9 cellular contexts compared by ENCODE assay signal in genomic region chr11:95512682-95513081, GRCh38.
A peak's percentile ranks its signal among the peaks of the same experiment; 100 is the strongest.
DNase-seq lines count a peak whose midpoint lies in the region; ATAC-seq and TF ChIP-seq lines count a peak whose summit lies in the region.
"Had no signal": no experiment of that assay in that cellular context is flagged by ENCODE, and none has a peak within 500 bp of the region (broad histone marks: within the 10 kb centered on the region; RNA-seq: fewer than 3 reads in every experiment).

No MANE protein-coding gene starts in this region.

- no peak overlapping the region for H3K4me3 Mint-ChIP-seq in T-helper 17 cell

- H3K4me2 ChIP-seq in PC-3 (ENCODE audit: low read length) (no peak overlapping the region), osteoblast (ENCODE audit: insufficient read depth, low read length) (peak overlapping the region; percentile 53)

- H3K27me3 ChIP-seq in PC-3 (ENCODE audit: low read length), result peaks cover 34% of the 10 kb centered on the region; the same call in 1 of the 2 replicates
- no peaks in the 10 kb centered on the region for H3K27me3 ChIP-seq in osteoblast (ENCODE audit: insufficient read depth, low read length)

- H3K27ac ChIP-seq in PC-3 (ENCODE audit: low read length), result no peak overlapping the region
- H3K27ac ChIP-seq in osteoblast (ENCODE audit: low read depth, low read length), result peak overlapping the region; percentile 81

- H3K9me3 ChIP-seq in PC-3 (ENCODE audit: low read length) (no peaks in the 10 kb centered on the region), osteoblast (ENCODE audit: low read depth, low read length) (no peaks in the 10 kb centered on the region), T-helper 17 cell (ENCODE audit: control insufficient read depth, low read length, poor library complexity, severe bottlenecking) (no peaks in the 10 kb centered on the region)

- H3K36me3 ChIP-seq in PC-3 (ENCODE audit: low read depth, low read length) (no peaks in the 10 kb centered on the region), osteoblast (ENCODE audit: insufficient read depth, low read length) (no peaks in the 10 kb centered on the region)

- no peaks in the 10 kb centered on the region for H3K79me2 ChIP-seq in PC-3 (ENCODE audit: low read length)
- H3K79me2 ChIP-seq in osteoblast (ENCODE audit: insufficient read depth, low read length), result no peaks in the 10 kb centered on the region

- H3K4me3 ChIP-seq in AG09309 (ENCODE audit: control insufficient read depth, low read depth, low read length) (no peak overlapping the region), PC-3 (ENCODE audit: low read length) (no peak overlapping the region), fibroblast of pulmonary artery (replicated peaks; ENCODE audit: low read depth, low read length) (no peak overlapping the region), osteoblast (ENCODE audit: insufficient read depth, low read length) (no peak overlapping the region)

- no peak overlapping the region for H3K27ac Mint-ChIP-seq in T-helper 17 cell
- H3K27ac Mint-ChIP-seq: activated T-helper 2 cell treated with anti-CD3 and anti-CD28 coated beads, Interferon-gamma antibody, Interleukin-2, Interleukin-4, amounts not matched to agents 10 μg/mL and 5 μg/mL and 100 μg/mL, durations not matched to agents 14 hours and 24 hours and 36 hours had no signal

- H2AFZ ChIP-seq in PC-3 (ENCODE audit: low read length) (no peak overlapping the region), osteoblast (ENCODE audit: low read length) (no peak overlapping the region)

- H3K27me3 Mint-ChIP-seq in T-helper 17 cell, result peaks cover 19% of the 10 kb centered on the region

- H3K4me1 ChIP-seq in PC-3 (ENCODE audit: insufficient read depth, low read length), result no peaks in the 10 kb centered on the region
- peaks cover 53% of the 10 kb centered on the region for H3K4me1 ChIP-seq in osteoblast (ENCODE audit: insufficient read depth, low read length)

- no peaks in the 10 kb centered on the region for H4K20me1 ChIP-seq in PC-3 (ENCODE audit: low read length)
- H4K20me1 ChIP-seq in osteoblast (ENCODE audit: insufficient read depth, low read length), result no peaks in the 10 kb centered on the region

- CTCF ChIA-PET in PC-3 (lab: Charles Lee), result interaction anchor here (0.5 kb wide), 1 partner anchor 193 kb away, joined by 3 read pairs; no protein-coding TSS in a partner anchor

- POLR2A ChIA-PET in PC-3 (lab: Charles Lee; ENCODE audit: unreplicated experiment), result interaction anchor here (0.6 kb wide), 1 partner anchor 219 kb away, joined by 8 read pairs; no protein-coding TSS in a partner anchor

- no peaks in the 10 kb centered on the region for H3F3A ChIP-seq in PC-3 (ENCODE audit: low read length, unreplicated experiment)

- intact Hi-C loops in PC-3 (cut with micrococcal nuclease), result no loop called here

- H3K4me1 Mint-ChIP-seq in T-helper 17 cell, result peaks cover 3% of the 10 kb centered on the region

- peaks cover 2% of the 10 kb centered on the region for H3K36me3 Mint-ChIP-seq in T-helper 17 cell (ENCODE audit: low read depth)

- peak; percentile 65 for ATAC-seq in PC-3
- no peak for ATAC-seq in T-helper 17 cell

- peak; percentile 69 for DNase-seq in AG09309 (ENCODE audit: low read depth)
- DNase-seq in PC-3, result peak; percentile 63
- peak; percentile 88 for DNase-seq in fibroblast of pulmonary artery (ENCODE audit: low read depth)
- DNase-seq in osteoblast (ENCODE audit: insufficient read length, low spot score, missing footprints), result peak; percentile 68
- DNase-seq in T-helper 17 cell, result no peak
- DNase-seq in stimulated activated naive CD4-positive, alpha-beta T cell (lab: John Stamatoyannopoulos, UW), result no peak
- DNase-seq in foreskin melanocyte, result no peak
- DNase-seq in KG1 (lab: John Stamatoyannopoulos, UW), result no peak

- H3K9me2 ChIP-seq in PC-3 (replicated peaks; ENCODE audit: low read length), result no peaks in the 10 kb centered on the region

- BruUV-seq in PC-3 (replicated peaks; lab: Mats Ljungman, UMichigan), result no TSS peak

- no peak for TF ChIP-seq CTCF in AG09309 (IDR thresholded peaks at IDR 0.05; ENCODE audit: control insufficient read depth, insufficient read depth, low read depth, low read length, missing control alignments)
- TF ChIP-seq CTCF in PC-3 (conservative IDR thresholded peaks at IDR 0.05; ENCODE audit: low read depth, low read length), result no peak
- TF ChIP-seq CTCF in fibroblast of pulmonary artery (IDR thresholded peaks at IDR 0.05; ENCODE audit: low read length, missing control alignments), result no peak
- TF ChIP-seq CTCF in osteoblast (IDR thresholded peaks at IDR 0.05; ENCODE audit: extremely low read depth, low read depth, low read length), result no peak

- no peak overlapping the region for H3K9ac ChIP-seq in PC-3 (ENCODE audit: low read length)

Comparison
In these comparisons a context has a peak if more than half of its experiments do, and no peak if none do; other contexts are left out.
1. DNase-seq: peak in AG09309 (single experiment), PC-3 (single experiment), fibroblast of pulmonary artery (single experiment) and osteoblast (single experiment); none in T-helper 17 cell (0 of 3), stimulated activated naive CD4-positive, alpha-beta T cell (0 of 6), foreskin melanocyte (single experiment) and KG1 (single experiment).